In genomic region chr17:78412403-78412802, GRCh38 we compare ENCODE assay signal across 8 cellular contexts. TPM values are rescaled to one million over a fixed set of nuclear protein-coding genes. Genes with fewer than 3 reads are reported as not detected.
DNase-seq lines count a peak whose midpoint lies in the region; ATAC-seq, FAIRE-seq and TF ChIP-seq lines count a peak whose summit lies in the region.

No MANE protein-coding gene starts in this region.

- H3K9me1 ChIP-seq in keratinocyte (ENCODE audit: control insufficient read depth, extremely low read depth, insufficient read depth, low read length): peaks cover 15% of the 10 kb centered on the region

- CTCF ChIA-PET in CD8-positive, alpha-beta memory T cell (lab: Charles Lee): interaction anchor here (1.0 to 1.5 kb wide), 2 partner anchors 9 to 69 kb away, joined by 3 read pairs; no protein-coding TSS in a partner anchor

- dilution Hi-C loops in keratinocyte (cut with MboI; ENCODE audit: extremely low pct_ligation_motif_present, low sequenced_read_pairs): no loop called here

- no peak overlapping the region for H3K4me3 ChIP-seq in CD8-positive, alpha-beta memory T cell (ENCODE audit: low read length)
- H3K4me3 ChIP-seq in keratinocyte (ENCODE audit: control insufficient read depth in 2 of 3, extremely low read depth in 1 of 3, insufficient read depth in 2 of 3, low read depth in 1 of 3, low read length in 3 of 3) (no peak overlapping the region), gastroesophageal sphincter (no peak overlapping the region)

- no peak for TF ChIP-seq POLR2A in gastroesophageal sphincter (IDR thresholded peaks at IDR 0.05)

- no peaks in the 10 kb centered on the region for H3K27me3 Mint-ChIP-seq in CD8-positive, alpha-beta memory T cell
- H3K27me3 Mint-ChIP-seq in activated T-cell treated with anti-CD3 and anti-CD28 coated beads, Interleukin-2, amount 50 U/mL, for 24 hours: no peaks in the 10 kb centered on the region
- H3K27me3 Mint-ChIP-seq in type B pancreatic cell: no peaks in the 10 kb centered on the region

- ATAC-seq in HG03354 (IDR thresholded peaks at IDR 0.05; ENCODE audit: poor library complexity, severe bottlenecking, unreplicated experiment) (no peak), gastroesophageal sphincter (no peak)

- H3K27ac Mint-ChIP-seq in CD8-positive, alpha-beta memory T cell: peak overlapping the region; percentile 78 to 98 (median 94)
- peak overlapping the region; percentile 98 for H3K27ac Mint-ChIP-seq in activated T-cell treated with anti-CD3 and anti-CD28 coated beads, Interleukin-2, amount 50 U/mL, for 24 hours
- H3K27ac Mint-ChIP-seq in type B pancreatic cell: no peak overlapping the region

- no peaks in the 10 kb centered on the region for H3K27me3 ChIP-seq in CD8-positive, alpha-beta memory T cell (ENCODE audit: insufficient read depth, low read length, poor library complexity, severe bottlenecking)
- H3K27me3 ChIP-seq in keratinocyte (ENCODE audit: control insufficient read depth, extremely low read depth, insufficient read depth, low read length) (no peaks in the 10 kb centered on the region), gastroesophageal sphincter (no peaks in the 10 kb centered on the region)

- H3K4me1 ChIP-seq in CD8-positive, alpha-beta memory T cell (ENCODE audit: insufficient read depth, low read length): peaks cover 56% of the 10 kb centered on the region
- H3K4me1 ChIP-seq in keratinocyte (ENCODE audit: control insufficient read depth, extremely low read depth, insufficient read depth, low read length) (peaks cover 23% of the 10 kb centered on the region), gastroesophageal sphincter (peaks cover 0 to 75% (median 9%) of the 10 kb centered on the region in 3 donors)

- WGBS in gastroesophageal sphincter (ENCODE audit: low coverage in 1 of 2), 2 donors: 83% methylated on average over 9 of the region's 10 CpGs; no CpG with 5 or more reads in 1 of the 2 donors

- no peak for DNase-seq in CD8-positive, alpha-beta memory T cell
- no peak for DNase-seq in HTR-8/SVneo (ENCODE audit: insufficient read length, low spot score)
- peak; percentile 56 for DNase-seq in activated T-cell treated with anti-CD3 and anti-CD28 coated beads, Interleukin-2, amount 50 U/mL, for 24 hours
- DNase-seq in keratinocyte (ENCODE audit: low read depth, low spot score): no peak
- no peak for DNase-seq in type B pancreatic cell (ENCODE audit: extremely low spot score, unreplicated experiment)
- DNase-seq in frontal cortex (ENCODE audit: low spot score in 2 of 2): no peak

- no peak overlapping the region for H3K4me2 ChIP-seq in keratinocyte (ENCODE audit: control insufficient read depth, extremely low read depth, insufficient read depth, low read depth, low read length)

- TF ChIP-seq EP300 in gastroesophageal sphincter (IDR thresholded peaks at IDR 0.05): no peak

- H3K4me1 Mint-ChIP-seq in CD8-positive, alpha-beta memory T cell: peaks cover 61 to 83% (median 82%) of the 10 kb centered on the region in 3 donors
- H3K4me1 Mint-ChIP-seq in activated T-cell treated with anti-CD3 and anti-CD28 coated beads, Interleukin-2, amount 50 U/mL, for 24 hours (ENCODE audit: low read depth): peaks cover 88% of the 10 kb centered on the region
- peaks cover 35% of the 10 kb centered on the region for H3K4me1 Mint-ChIP-seq in type B pancreatic cell (ENCODE audit: unreplicated experiment)

- no peaks in the 10 kb centered on the region for H3K9me3 Mint-ChIP-seq in CD8-positive, alpha-beta memory T cell
- no peaks in the 10 kb centered on the region for H3K9me3 Mint-ChIP-seq in activated T-cell treated with anti-CD3 and anti-CD28 coated beads, Interleukin-2, amount 50 U/mL, for 24 hours
- H3K9me3 Mint-ChIP-seq in type B pancreatic cell: no peaks in the 10 kb centered on the region

- H3K9me3 ChIP-seq in CD8-positive, alpha-beta memory T cell (ENCODE audit: low read length): no peaks in the 10 kb centered on the region
- H3K9me3 ChIP-seq in keratinocyte (ENCODE audit: control insufficient read depth, low read depth, low read length) (no peaks in the 10 kb centered on the region), gastroesophageal sphincter (no peaks in the 10 kb centered on the region)

- H2AFZ ChIP-seq in keratinocyte (ENCODE audit: control insufficient read depth, low read length): no peak overlapping the region

- POLR2A ChIA-PET in CD8-positive, alpha-beta memory T cell (lab: Charles Lee): interaction anchor here (0.6 to 0.9 kb wide), 3 partner anchors 11 to 337 kb away, joined by 3 to 5 read pairs (median 3); no protein-coding TSS in a partner anchor

- peaks cover 0 to 66% (median 6%) of the 10 kb centered on the region in 3 donors for H3K36me3 Mint-ChIP-seq in CD8-positive, alpha-beta memory T cell
- H3K36me3 Mint-ChIP-seq in activated T-cell treated with anti-CD3 and anti-CD28 coated beads, Interleukin-2, amount 50 U/mL, for 24 hours (ENCODE audit: low read depth): peaks cover 93% of the 10 kb centered on the region
- H3K36me3 Mint-ChIP-seq in type B pancreatic cell: peaks cover 4% of the 10 kb centered on the region

- peaks cover 5% of the 10 kb centered on the region for H3K36me3 ChIP-seq in CD8-positive, alpha-beta memory T cell (ENCODE audit: insufficient read depth, low read length)
- H3K36me3 ChIP-seq in keratinocyte (ENCODE audit: control insufficient read depth in 2 of 2, extremely low read depth in 1 of 2, insufficient read depth in 2 of 2, low read length in 2 of 2): peaks cover 16 to 21% of the 10 kb centered on the region in 2 experiments
- H3K36me3 ChIP-seq in gastroesophageal sphincter: peaks cover 0 to 61% of the 10 kb centered on the region in 2 donors

- no peak overlapping the region for H3K27ac ChIP-seq in CD8-positive, alpha-beta memory T cell (ENCODE audit: low read depth, low read length)
- no peak overlapping the region for H3K27ac ChIP-seq in keratinocyte (ENCODE audit: control insufficient read depth, insufficient read depth, low read length)
- H3K27ac ChIP-seq in gastroesophageal sphincter: peak overlapping the region in 1 of 4 donors; percentile 14

- H4K20me1 ChIP-seq in keratinocyte (ENCODE audit: control insufficient read depth, extremely low read depth, insufficient read depth, low read length): peaks cover 19% of the 10 kb centered on the region

- peaks cover 34% of the 10 kb centered on the region for H3K79me2 ChIP-seq in keratinocyte (ENCODE audit: control insufficient read depth, insufficient read depth, low read length)

- TF ChIP-seq CTCF in keratinocyte (optimal IDR thresholded peaks at IDR 0.05 in 1 of 3, IDR thresholded peaks at IDR 0.05 in 1 of 3, conservative IDR thresholded peaks at IDR 0.05 in 1 of 3; ENCODE audit: extremely low read depth in 1 of 3, insufficient read depth in 2 of 3, low read length in 3 of 3) (peak; percentile 40 to 55 (median 46)), type B pancreatic cell (conservative IDR thresholded peaks at IDR 0.05) (peak; percentile 63), gastroesophageal sphincter (IDR thresholded peaks at IDR 0.05) (peak in 2 of 4 experiments; percentile 9 to 26)

- peak overlapping the region in 3 of 7 donors; percentile 52 to 58 (median 58) for H3K4me3 Mint-ChIP-seq in CD8-positive, alpha-beta memory T cell
- H3K4me3 Mint-ChIP-seq in activated T-cell treated with anti-CD3 and anti-CD28 coated beads, Interleukin-2, amount 50 U/mL, for 24 hours: peak overlapping the region; percentile 65
- no peak overlapping the region for H3K4me3 Mint-ChIP-seq in type B pancreatic cell

- peak; percentile 20 for FAIRE-seq in HTR-8/SVneo (lab: Jason Lieb, UNC)
- no peak for FAIRE-seq in keratinocyte (lab: Jason Lieb, UNC)
- FAIRE-seq in frontal cortex (lab: Jason Lieb, UNC): no peak

- H3K9ac ChIP-seq in keratinocyte (ENCODE audit: control insufficient read depth, extremely low read depth, insufficient read depth, low read length): no peak overlapping the region

RNA-seq across cellular contexts. Expression of gene PGS1, which starts 34.0 kb away (rescaled TPM):
- total RNA-seq in CD8-positive, alpha-beta memory T cell: 10 to 100 TPM; 48.2 to 51.5 TPM
- 31.5 TPM for polyA plus RNA-seq in CD8-positive, alpha-beta memory T cell
- polyA plus RNA-seq in keratinocyte: 18.4 to 21.1 TPM (median 19.6 TPM) in 3 replicates
- polyA plus RNA-seq in keratinocyte (2011; ENCODE audit: low read depth): 4.4 TPM
- 9.7 and 12.4 TPM in 2 replicates for polyA plus RNA-seq in keratinocyte (2011; cell fraction: cytosol; rRNA removed)
- polyA plus RNA-seq in keratinocyte (2011; cell fraction: nucleus; rRNA removed): 57.5 and 59.6 TPM in 2 replicates
- polyA plus RNA-seq in keratinocyte (2012; ENCODE audit: low replicate concordance): 13.5 TPM in 2 replicates
- 19.8 to 30.5 TPM (median 23.7 TPM) in 3 replicates for polyA minus RNA-seq in keratinocyte
- 16.9 TPM for polyA minus RNA-seq in keratinocyte (2011; cell fraction: cytosol; rRNA and poly(A)+ RNA removed)
- polyA minus RNA-seq in keratinocyte (2011; cell fraction: nucleus; rRNA and poly(A)+ RNA removed): 21.7 and 29.6 TPM in 2 replicates
- total RNA-seq in type B pancreatic cell (ENCODE audit: low replicate concordance): 44.7 and 54.8 TPM in 2 replicates
- 18.8 TPM for total RNA-seq in frontal cortex
- total RNA-seq in gastroesophageal sphincter: 10 to 100 TPM; 24.1 to 53.0 (median 38.8) TPM

RNA-seq across cellular contexts. Expression of gene SOCS3, which starts 52.5 kb away (rescaled TPM):
- 10 to 100 TPM; 26.9 to 27.4 TPM for total RNA-seq in CD8-positive, alpha-beta memory T cell
- polyA plus RNA-seq in CD8-positive, alpha-beta memory T cell: 38.9 TPM
- 2.7 to 16.5 TPM (median 9.4 TPM) in 3 replicates for polyA plus RNA-seq in keratinocyte
- polyA plus RNA-seq in keratinocyte (2011; ENCODE audit: low read depth): 0.62 TPM
- polyA plus RNA-seq in keratinocyte (2011; cell fraction: cytosol; rRNA removed): 5.3 and 9.8 TPM in 2 replicates
- 42.9 and 46.8 TPM in 2 replicates for polyA plus RNA-seq in keratinocyte (2011; cell fraction: nucleus; rRNA removed)
- 1.8 and 2.4 TPM in 2 replicates for polyA plus RNA-seq in keratinocyte (2012; ENCODE audit: low replicate concordance)
- 2.3 to 8.1 TPM (median 4.7 TPM) in 3 replicates for polyA minus RNA-seq in keratinocyte
- 13.0 TPM for polyA minus RNA-seq in keratinocyte (2011; cell fraction: cytosol; rRNA and poly(A)+ RNA removed)
- 28.2 and 31.1 TPM in 2 replicates for polyA minus RNA-seq in keratinocyte (2011; cell fraction: nucleus; rRNA and poly(A)+ RNA removed)
- total RNA-seq in type B pancreatic cell (ENCODE audit: low replicate concordance) (16.9 and 21.1 TPM in 2 replicates), frontal cortex (5.3 TPM), gastroesophageal sphincter (100 to 1,000 TPM in 1 of 4 donors, 10 to 100 TPM in 3; 11.5 to 423 (median 38.2) TPM)
